ENCODE assay signal across 11 cellular contexts in the genomic region with DNA sequence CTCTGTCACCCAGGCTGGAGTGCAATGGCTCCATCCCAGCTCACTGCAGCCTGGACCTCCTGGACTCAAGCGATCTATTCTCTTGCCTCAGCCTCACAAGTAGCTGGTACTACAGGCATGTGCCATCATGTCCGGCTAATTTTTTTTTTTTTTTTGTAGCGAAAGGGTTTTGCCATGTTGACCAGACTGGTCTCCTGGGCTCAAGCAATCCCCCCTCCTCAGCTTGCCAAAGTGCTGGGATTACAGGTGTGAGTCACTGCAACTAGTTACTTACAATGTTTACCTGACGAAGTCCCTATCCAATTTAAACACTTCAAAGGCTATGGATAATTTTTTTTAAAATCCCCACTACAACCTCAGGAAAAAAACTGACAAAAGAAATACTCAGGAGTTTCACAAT. TPM values are rescaled to one million over a fixed set of nuclear protein-coding genes. Genes with fewer than 3 reads are reported as not detected.
DNase-seq lines count a peak whose midpoint lies in the region; ATAC-seq, FAIRE-seq and TF ChIP-seq lines count a peak whose summit lies in the region.
"Had no signal": no experiment of that assay in that cellular context is flagged by ENCODE, and none has a peak within 500 bp of the region (broad histone marks: within the 10 kb centered on the region; RNA-seq: fewer than 3 reads in every experiment).

No MANE protein-coding gene starts in this region.

- H3K4me1 ChIP-seq in A549 (peaks cover 14% of the 10 kb centered on the region), iPS-18a (ENCODE audit: control insufficient read depth, low read depth, low read length) (peaks cover 3% of the 10 kb centered on the region), BE2C (peaks cover 4% of the 10 kb centered on the region)

- H3K4me3 ChIP-seq in A549 (no peak overlapping the region), GM08714 (ENCODE audit: low read length) (peak overlapping the region; percentile 99), iPS-18a (ENCODE audit: low read length) (peak overlapping the region; percentile 92), BE2C (ENCODE audit: low read depth, low read length) (no peak overlapping the region)
- H3K4me3 ChIP-seq: lung had no signal

- peaks cover 13% of the 10 kb centered on the region for H3K4me1 Mint-ChIP-seq in WTC11

- H3K27ac ChIP-seq in A549 (no peak overlapping the region), iPS-18a (ENCODE audit: low read length) (no peak overlapping the region)
- H3K27ac ChIP-seq: VCaP had no signal

- no peaks in the 10 kb centered on the region for H3K27me3 ChIP-seq in iPS-18a (ENCODE audit: control insufficient read depth, insufficient read depth, low read length)
- H3K27me3 ChIP-seq in BE2C = no peaks in the 10 kb centered on the region

- H3K36me3 ChIP-seq in iPS-18a (ENCODE audit: control insufficient read depth, low read depth, low read length) (peaks cover 26% of the 10 kb centered on the region), BE2C (peaks cover 15% of the 10 kb centered on the region)

- no peak for ATAC-seq in A549
- ATAC-seq in WTC11 = no peak
- no peak for ATAC-seq in HG02798 (IDR thresholded peaks at IDR 0.05; ENCODE audit: poor library complexity, unreplicated experiment)
- ATAC-seq in GM19467 (IDR thresholded peaks at IDR 0.05; ENCODE audit: unreplicated experiment) = no peak

- TF ChIP-seq RAD21 in A549 (conservative IDR thresholded peaks at IDR 0.05 in 1 of 2, IDR thresholded peaks at IDR 0.05 in 1 of 2) = no peak

- peak overlapping the region; percentile 99 for H3K4me3 Mint-ChIP-seq in WTC11

- H3K9me3 Mint-ChIP-seq in WTC11 = no peaks in the 10 kb centered on the region

- no peaks in the 10 kb centered on the region for H3K9me3 ChIP-seq in A549
- no peaks in the 10 kb centered on the region for H3K9me3 ChIP-seq in iPS-18a (ENCODE audit: control insufficient read depth, low read depth, low read length)
- H3K9me3 ChIP-seq in BE2C = no peaks in the 10 kb centered on the region

- H3K36me3 Mint-ChIP-seq in WTC11 = peaks cover 18% of the 10 kb centered on the region

- no peak overlapping the region for H3K27ac Mint-ChIP-seq in WTC11

- no peak for TF ChIP-seq EP300 in A549 (IDR thresholded peaks at IDR 0.05)

- TF ChIP-seq CTCF in A549 (IDR thresholded peaks at IDR 0.05) = no peak
- TF ChIP-seq CTCF in WTC11 (IDR thresholded peaks at IDR 0.05) = no peak
- no peak for TF ChIP-seq CTCF in BE2C (IDR thresholded peaks at IDR 0.05; ENCODE audit: low read depth, low read length)

- DNase-seq in A549 (ENCODE audit: low read depth in 1 of 2, low spot score in 1 of 2) (no peak), WTC11 (ENCODE audit: low spot score) (no peak), NCI-H524 treated with DMSO at 0.1 percent for 48 hours (lab: John Stamatoyannopoulos, UW) (no peak), BE2C (no peak)
- DNase-seq: foreskin melanocyte had no signal

- POLR2A ChIA-PET in A549 (lab: Yijun Ruan, JAX) = no interaction called here
- POLR2A ChIA-PET in WTC11 (lab: Charles Lee) = interaction anchor here (0.7 kb wide), 1 partner anchor 1193 kb away, joined by 5 read pairs; no protein-coding TSS in a partner anchor

- peak overlapping the region; percentile 96 for H3K4me2 ChIP-seq in A549

- 62% methylated on average over 4 of the region's 4 CpGs for WGBS in A549 (ENCODE audit: missing lambda C conversion rate)

- no peaks in the 10 kb centered on the region for H3K27me3 Mint-ChIP-seq in WTC11 (ENCODE audit: low read depth)

- CTCF ChIA-PET in A549 (lab: Yijun Ruan, JAX) = interaction anchor here (0.7 kb wide), 1 partner anchor 165 kb away, joined by 3 read pairs; no protein-coding TSS in a partner anchor
- CTCF ChIA-PET in WTC11 (lab: Charles Lee) = no interaction called here

- no peak for TF ChIP-seq POLR2A in A549 (IDR thresholded peaks at IDR 0.05; ENCODE audit: low read length)

- FAIRE-seq in A549 (lab: Jason Lieb, UNC) = no peak

- H3K9ac ChIP-seq in iPS-18a (ENCODE audit: low read length) = peak overlapping the region; percentile 96

TF ChIP-seq in A549, 52 proteins besides CTCF, POLR2A, EP300 and RAD21 (continues in another document):
- TF ChIP-seq JUNB (IDR thresholded peaks at IDR 0.05) (no peak), SREBF2 (IDR thresholded peaks at IDR 0.05) (no peak), SMC3 (IDR thresholded peaks at IDR 0.05) (no peak), CHD2 (IDR thresholded peaks at IDR 0.05; ENCODE audit: low read length, partially characterized antibody) (no peak), MAFK (IDR thresholded peaks at IDR 0.05; ENCODE audit: partially characterized antibody) (no peak), RCOR1 (IDR thresholded peaks at IDR 0.05; ENCODE audit: low read depth, low read length) (no peak)
- TF ChIP-seq, protein P1, sequence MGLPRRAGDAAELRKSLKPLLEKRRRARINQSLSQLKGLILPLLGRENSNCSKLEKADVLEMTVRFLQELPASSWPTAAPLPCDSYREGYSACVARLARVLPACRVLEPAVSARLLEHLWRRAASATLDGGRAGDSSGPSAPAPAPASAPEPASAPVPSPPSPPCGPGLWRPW (IDR thresholded peaks at IDR 0.05) = no peak
- TF ChIP-seq, protein P2, sequence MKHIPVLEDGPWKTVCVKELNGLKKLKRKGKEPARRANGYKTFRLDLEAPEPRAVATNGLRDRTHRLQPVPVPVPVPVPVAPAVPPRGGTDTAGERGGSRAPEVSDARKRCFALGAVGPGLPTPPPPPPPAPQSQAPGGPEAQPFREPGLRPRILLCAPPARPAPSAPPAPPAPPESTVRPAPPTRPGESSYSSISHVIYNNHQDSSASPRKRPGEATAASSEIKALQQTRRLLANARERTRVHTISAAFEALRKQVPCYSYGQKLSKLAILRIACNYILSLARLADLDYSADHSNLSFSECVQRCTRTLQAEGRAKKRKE (CRISPR knock-in tag; IDR thresholded peaks at IDR 0.05; ENCODE audit: low read depth) = no peak
- TF ChIP-seq, protein P3, sequence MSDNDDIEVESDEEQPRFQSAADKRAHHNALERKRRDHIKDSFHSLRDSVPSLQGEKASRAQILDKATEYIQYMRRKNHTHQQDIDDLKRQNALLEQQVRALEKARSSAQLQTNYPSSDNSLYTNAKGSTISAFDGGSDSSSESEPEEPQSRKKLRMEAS (IDR thresholded peaks at IDR 0.05) = no peak

TF ChIP-seq in WTC11, 78 proteins besides CTCF, POLR2A, EP300 and RAD21:
- no peak for TF ChIP-seq ZNF423 (CRISPR knock-in tag; IDR thresholded peaks at IDR 0.05)

RNA-seq across cellular contexts. Expression of a gene that starts 1.8 kb away (rescaled TPM):
- polyA plus RNA-seq in A549 (2011; rRNA removed) (63.9 and 122 TPM in 2 replicates), A549 (2017; fragmentation: RNase III; extraction: RNeasy Plus Mini Kit Qiagen cat#74134 plus additional on column Dnase treatment) (63.7 to 74.3 TPM (median 66.1 TPM) in 3 replicates)
- polyA plus RNA-seq in A549 (2012; cell fraction: cytosol; rRNA removed) = 11.7 and 16.0 TPM in 2 replicates
- 7.1 and 8.6 TPM in 2 replicates for polyA plus RNA-seq in A549 (2012; cell fraction: nucleus; rRNA removed)
- polyA minus RNA-seq in A549 (2011; rRNA and poly(A)+ RNA removed) = 13.2 and 19.6 TPM in 2 replicates
- total RNA-seq in WTC11 (2021) = 54.4 to 59.6 TPM (median 54.8 TPM) in 3 replicates
- 32.1 TPM for polyA plus RNA-seq in BE2C (2012; ENCODE audit: insufficient read depth, insufficient read length, low read depth)

RNA-seq across cellular contexts. Expression of a gene that starts 29.1 kb away (rescaled TPM):
- polyA plus RNA-seq in A549 (2011; rRNA removed) (42.2 and 45.8 TPM in 2 replicates), A549 (2017; fragmentation: RNase III; extraction: RNeasy Plus Mini Kit Qiagen cat#74134 plus additional on column Dnase treatment) (42.6 to 45.0 TPM (median 44.5 TPM) in 3 replicates)
- polyA plus RNA-seq in A549 (2012; cell fraction: cytosol; rRNA removed) = 13.4 and 20.0 TPM in 2 replicates
- polyA plus RNA-seq in A549 (2012; cell fraction: nucleus; rRNA removed) = 9.9 and 16.0 TPM in 2 replicates
- 37.9 and 42.2 TPM in 2 replicates for polyA minus RNA-seq in A549 (2011; rRNA and poly(A)+ RNA removed)
- total RNA-seq in WTC11 (2021) = 0.28 to 0.48 TPM in 2 of 3 replicates, not detected in the other
- 2.1 TPM for polyA plus RNA-seq in BE2C (2012; ENCODE audit: insufficient read depth, insufficient read length, low read depth)

Comparison
In these comparisons a context has a peak if more than half of its experiments do, and no peak if none do; other contexts are left out.
1. H3K4me3 ChIP-seq: peak in GM08714 (single experiment) and iPS-18a (single experiment); none in A549 (single experiment) and BE2C (single experiment).